8 cellular contexts compared by ENCODE assay signal in genomic region chr17:31859487-31860008, GRCh38. TPM values are rescaled to one million over a fixed set of nuclear protein-coding genes. Genes with fewer than 3 reads are reported as not detected.
DNase-seq lines count a peak whose midpoint lies in the region; ATAC-seq and TF ChIP-seq lines count a peak whose summit lies in the region.

No MANE protein-coding gene starts in this region.

- intact Hi-C loops in activated CD8-positive, alpha-beta T cell treated with anti-CD3 and anti-CD28 coated beads for 36 hours (cut with micrococcal nuclease) = no loop called here
- intact Hi-C loops in testis (cut with DNase I; ENCODE audit: low total_unique reads) = no loop called here

- no peak overlapping the region for H3K27ac ChIP-seq in testis

- no peak for DNase-seq in activated CD4-positive, alpha-beta T cell treated with anti-CD3 and anti-CD28 coated beads, Interleukin-2, amount 10 ng/mL, durations not matched to agents 7 days and 5 days
- DNase-seq in activated CD4-positive, alpha-beta T cell treated with anti-CD3 and anti-CD28 coated beads for 4 hours = no peak
- DNase-seq in activated CD8-positive, alpha-beta T cell treated with anti-CD3 and anti-CD28 coated beads for 36 hours = no peak
- DNase-seq in iPS-NIHi7 (ENCODE audit: extremely low spot score) (peak; percentile 37), testis (no peak), ecto neural progenitor cell (ENCODE audit: low spot score) (no peak), HuH-7.5 (ENCODE audit: low spot score) (no peak)

- no peak for TF ChIP-seq POLR2A in testis (IDR thresholded peaks at IDR 0.05)

- TF ChIP-seq CTCF in activated CD8-positive, alpha-beta T cell treated with anti-CD3 and anti-CD28 coated beads for 36 hours (IDR thresholded peaks at IDR 0.05) = no peak
- TF ChIP-seq CTCF in testis (IDR thresholded peaks at IDR 0.05) = no peak

- H3K9me3 Mint-ChIP-seq in activated CD4-positive, alpha-beta T cell treated with anti-CD3 and anti-CD28 coated beads, Interleukin-2, amount 10 ng/mL, durations not matched to agents 7 days and 5 days = no peaks in the 10 kb centered on the region
- H3K9me3 Mint-ChIP-seq in activated CD8-positive, alpha-beta T cell treated with anti-CD3 and anti-CD28 coated beads for 36 hours = no peaks in the 10 kb centered on the region

- peaks cover 12% of the 10 kb centered on the region for H3K36me3 Mint-ChIP-seq in activated CD4-positive, alpha-beta T cell treated with anti-CD3 and anti-CD28 coated beads, Interleukin-2, amount 10 ng/mL, durations not matched to agents 7 days and 5 days (ENCODE audit: low read depth)
- peaks cover 17% of the 10 kb centered on the region for H3K36me3 Mint-ChIP-seq in activated CD8-positive, alpha-beta T cell treated with anti-CD3 and anti-CD28 coated beads for 36 hours (ENCODE audit: low read depth)

- 11 to 13% methylated on average over 16 of the region's 16 CpGs for WGBS in testis, 2 donors

- H3K27ac Mint-ChIP-seq in activated CD4-positive, alpha-beta T cell treated with anti-CD3 and anti-CD28 coated beads, Interleukin-2, amount 10 ng/mL, durations not matched to agents 7 days and 5 days = peak overlapping the region; percentile 76
- H3K27ac Mint-ChIP-seq in activated CD8-positive, alpha-beta T cell treated with anti-CD3 and anti-CD28 coated beads for 36 hours = peak overlapping the region; percentile 41

- peaks cover 19% of the 10 kb centered on the region for H3K4me1 Mint-ChIP-seq in activated CD4-positive, alpha-beta T cell treated with anti-CD3 and anti-CD28 coated beads, Interleukin-2, amount 10 ng/mL, durations not matched to agents 7 days and 5 days
- H3K4me1 Mint-ChIP-seq in activated CD8-positive, alpha-beta T cell treated with anti-CD3 and anti-CD28 coated beads for 36 hours (ENCODE audit: low read depth) = peaks cover 18% of the 10 kb centered on the region

- H3K36me3 ChIP-seq in testis (ENCODE audit: low read depth, missing control alignments) = no peaks in the 10 kb centered on the region

- no peaks in the 10 kb centered on the region for H3K27me3 ChIP-seq in testis

- no peaks in the 10 kb centered on the region for H3K27me3 Mint-ChIP-seq in activated CD4-positive, alpha-beta T cell treated with anti-CD3 and anti-CD28 coated beads, Interleukin-2, amount 10 ng/mL, durations not matched to agents 7 days and 5 days
- no peaks in the 10 kb centered on the region for H3K27me3 Mint-ChIP-seq in activated CD8-positive, alpha-beta T cell treated with anti-CD3 and anti-CD28 coated beads for 36 hours

- H3K4me3 ChIP-seq in testis = peak overlapping the region; percentile 30 to 84

- H3K4me1 ChIP-seq in testis = peaks cover 12% of the 10 kb centered on the region

- ATAC-seq in activated CD8-positive, alpha-beta T cell treated with anti-CD3 and anti-CD28 coated beads for 36 hours = no peak
- no peak for ATAC-seq in HG02678 (IDR thresholded peaks at IDR 0.05; ENCODE audit: unreplicated experiment)

- CTCF ChIA-PET in activated CD4-positive, alpha-beta T cell treated with anti-CD3 and anti-CD28 coated beads, Interleukin-2, amount 10 ng/mL, durations not matched to agents 7 days and 5 days (lab: Charles Lee) = interaction anchor here (0.9 to 1.3 kb wide), 2 partner anchors 37 to 308 kb away, joined by 4 read pairs; no protein-coding TSS in a partner anchor
- CTCF ChIA-PET in activated CD8-positive, alpha-beta T cell treated with anti-CD3 and anti-CD28 coated beads for 36 hours (lab: Charles Lee) = interaction anchor here (2.0 kb wide), 1 partner anchor 42 kb away, joined by 6 read pairs; the partner anchor contains the start of gene UTP6

- H3K4me3 Mint-ChIP-seq in activated CD4-positive, alpha-beta T cell treated with anti-CD3 and anti-CD28 coated beads, Interleukin-2, amount 10 ng/mL, durations not matched to agents 7 days and 5 days = peak overlapping the region; percentile 79
- peak overlapping the region; percentile 53 for H3K4me3 Mint-ChIP-seq in activated CD8-positive, alpha-beta T cell treated with anti-CD3 and anti-CD28 coated beads for 36 hours

- POLR2A ChIA-PET in activated CD4-positive, alpha-beta T cell treated with anti-CD3 and anti-CD28 coated beads, Interleukin-2, amount 10 ng/mL, durations not matched to agents 7 days and 5 days (lab: Charles Lee) = no interaction called here
- POLR2A ChIA-PET in activated CD8-positive, alpha-beta T cell treated with anti-CD3 and anti-CD28 coated beads for 36 hours (lab: Charles Lee) = interaction anchor here (0.6 to 3.4 kb wide), 6 partner anchors 9 to 541 kb away, joined by 3 to 14 read pairs (median 4); partner anchors contain the start of gene UTP6

- H3K9me3 ChIP-seq in testis = no peaks in the 10 kb centered on the region

RNA-seq across cellular contexts. Expression of gene COPRS, which starts 0.5 kb away (rescaled TPM):
- total RNA-seq in activated CD4-positive, alpha-beta T cell treated with anti-CD3 and anti-CD28 coated beads, Interleukin-2, amount 10 ng/mL, durations not matched to agents 7 days and 5 days = 10 to 100 TPM; 15.7 to 16.9 TPM
- 10 to 100 TPM; 57.5 to 57.6 TPM for total RNA-seq in activated CD8-positive, alpha-beta T cell treated with anti-CD3 and anti-CD28 coated beads for 36 hours
- 100 to 1,000 TPM; 138 to 142 TPM for total RNA-seq in testis
- polyA plus RNA-seq in testis (ENCODE audit: insufficient read depth, low read depth, low replicate concordance) = 485 TPM

RNA-seq across cellular contexts. Expression of gene UTP6, which starts 42.0 kb away (rescaled TPM):
- 10 to 100 TPM; 67.9 to 73.7 TPM for total RNA-seq in activated CD4-positive, alpha-beta T cell treated with anti-CD3 and anti-CD28 coated beads, Interleukin-2, amount 10 ng/mL, durations not matched to agents 7 days and 5 days
- total RNA-seq in activated CD8-positive, alpha-beta T cell treated with anti-CD3 and anti-CD28 coated beads for 36 hours = 100 to 1,000 TPM; 135 to 140 TPM
- total RNA-seq in testis = 10 to 100 TPM; 45.0 to 46.5 TPM
- 80.6 TPM for polyA plus RNA-seq in testis (ENCODE audit: insufficient read depth, low read depth, low replicate concordance)
